In genomic region chr18:39186008-39186407, GRCh38 we compare ENCODE assay signal across 32 cellular contexts.
"Had no signal": no experiment of that assay in that cellular context is flagged by ENCODE, and none has a peak within 500 bp of the region (broad histone marks: within the 10 kb centered on the region; RNA-seq: fewer than 3 reads in every experiment).

No MANE protein-coding gene starts in this region.

- H3K27ac ChIP-seq: VCaP had no signal

- H3K9me3 ChIP-seq: MG63 had no signal

- H3K27me3 ChIP-seq: MG63 had no signal

- H3K36me3 ChIP-seq: MG63 had no signal

- ATAC-seq: activated CD8-positive, alpha-beta memory T cell treated with anti-CD3 and anti-CD28 coated beads, Interleukin-2, amount 10 ng/mL, durations not matched to agents 7 days and 5 days; activated naive CD8-positive, alpha-beta T cell treated with anti-CD3 and anti-CD28 coated beads, Interleukin-2, amount 50 U/mL, for 24 hours had no signal

- H3K4me3 ChIP-seq: MG63 had no signal

- DNase-seq: activated B cell treated with CpG ODN at 0.5 μM for 24 hours; activated CD4-positive, alpha-beta memory T cell treated with anti-CD3 and anti-CD28 coated beads, Interleukin-2, amount 10 ng/mL, durations not matched to agents 7 days and 5 days; activated CD4-positive, alpha-beta T cell treated with anti-CD3 and anti-CD28 coated beads for 4 hours; activated CD4-positive, alpha-beta T cell treated with anti-CD3 and anti-CD28 coated beads, Interleukin-2, amount 50 U/mL, for 1 hour; activated CD4-positive, CD25-positive, alpha-beta regulatory T cell treated with anti-CD3 and anti-CD28 coated beads, Interleukin-2, amount 50 U/mL, for 72 hours; activated CD8-positive, alpha-beta memory T cell treated with anti-CD3 and anti-CD28 coated beads for 24 hours; activated CD8-positive, alpha-beta memory T cell treated with anti-CD3 and anti-CD28 coated beads, Interleukin-2, amount 10 ng/mL, durations not matched to agents 7 days and 5 days; activated CD8-positive, alpha-beta memory T cell treated with anti-CD3 and anti-CD28 coated beads, Interleukin-2, amount 50 U/mL, for 48 hours; activated effector memory CD4-positive, alpha-beta T cell treated with Interleukin-2 at 50 U/mL for 16 hours; activated naive CD4-positive, alpha-beta T cell treated with anti-CD3 and anti-CD28 coated beads, Interleukin-2, amount 10 ng/mL, durations not matched to agents 7 days and 5 days; activated naive CD8-positive, alpha-beta T cell treated with anti-CD3 and anti-CD28 coated beads, Interleukin-2, amount 50 U/mL, for 24 hours; activated T-cell treated with anti-CD3 and anti-CD28 coated beads, Interleukin-2, amount 50 U/mL, for 48 hours; anterior cingulate cortex; caudate nucleus; cerebellar nuclear complex; MG63; NCI-H1048; NCI-H1105 treated with DMSO at 0.1 percent for 48 hours; NCI-H1436; NCI-H1694; NCI-H1930; NCI-H2081 treated with DMSO at 0.1 percent for 48 hours; NCI-H345; NCI-H524 treated with DMSO at 0.1 percent for 48 hours; NK-92 treated with Interleukin-12 subunit alpha and Interleukin-12 subunit beta, amount 100 ng/mL, for 24 hours; Right ventricle myocardium superior; SW 1271; T-helper 1 cell; T-helper 2 cell; T-helper 9 cell had no signal

- FAIRE-seq: bronchial epithelial cell had no signal
